In genomic region chr9:113984639-113985380, GRCh38 we compare ENCODE assay signal across 2 cellular contexts.
TF ChIP-seq lines count a peak whose summit lies in the region.

No MANE protein-coding gene starts in this region.

TF ChIP-seq in HEK293, 187 proteins besides CTCF, POLR2A, EP300 and RAD21:
- no peak for TF ChIP-seq ZNF18 (tag by site-specific recombination; IDR thresholded peaks at IDR 0.05)
- peak; percentile 97 for TF ChIP-seq GLIS1 (tag by site-specific recombination; IDR thresholded peaks at IDR 0.05)
TF ChIP-seq in HEK293: peak in this region for 1.

TF ChIP-seq in H1, 55 proteins besides CTCF, POLR2A, EP300 and RAD21:
- TF ChIP-seq EZH2 (IDR thresholded peaks at IDR 0.05; ENCODE audit: low read depth, low read length, severe bottlenecking) = no peak
- peak; percentile 66; the same call in 1 of the 2 replicates for TF ChIP-seq KDM1A (IDR thresholded peaks at IDR 0.05; ENCODE audit: borderline replicate concordance, low read length)
